Comparison of ENCODE assay signal across 26 cellular contexts in the genomic region with DNA sequence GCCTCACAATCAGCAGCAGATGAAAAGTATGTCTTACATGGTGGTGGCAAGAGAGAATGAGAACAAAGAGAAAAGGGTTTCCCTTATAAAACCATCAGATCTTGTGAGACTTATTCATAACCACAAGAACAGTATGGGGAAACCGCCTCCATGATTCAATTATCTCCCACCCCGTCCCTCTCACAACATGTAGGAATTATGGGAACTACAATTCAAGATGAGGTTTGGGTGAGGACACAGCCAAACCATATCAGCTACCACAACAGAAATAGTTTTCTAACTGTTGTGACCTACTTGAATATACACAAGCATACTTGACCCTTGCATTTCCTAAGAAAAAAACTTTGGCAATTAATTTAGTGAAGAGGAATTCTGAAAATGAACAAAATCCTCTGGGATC.
"Had no signal": no experiment of that assay in that cellular context is flagged by ENCODE, and none has a peak within 500 bp of the region (broad histone marks: within the 10 kb centered on the region; RNA-seq: fewer than 3 reads in every experiment).

No MANE protein-coding gene starts in this region.

- DNase-seq: activated CD4-positive, alpha-beta T cell treated with anti-CD3 and anti-CD28 coated beads, Interleukin-2, amount 10 ng/mL, durations not matched to agents 7 days and 5 days; activated CD4-positive, CD25-positive, alpha-beta regulatory T cell treated with anti-CD3 and anti-CD28 coated beads, Interleukin-2, amount 50 U/mL, for 72 hours; activated CD8-positive, alpha-beta memory T cell treated with anti-CD3 and anti-CD28 coated beads, Interleukin-2, amount 10 ng/mL, durations not matched to agents 7 days and 5 days; activated CD8-positive, alpha-beta T cell treated with anti-CD3 and anti-CD28 coated beads for 36 hours; activated effector memory CD4-positive, alpha-beta T cell treated with anti-CD3 and anti-CD28 coated beads, Interleukin-2, amount 50 U/mL, for 16 hours; activated naive CD4-positive, alpha-beta T cell treated with anti-CD3 and anti-CD28 coated beads, Interleukin-2, amount 50 U/mL, for 16 hours; activated naive CD8-positive, alpha-beta T cell treated with anti-CD3 and anti-CD28 coated beads, Interleukin-2, amount 50 U/mL, for 24 hours; activated T-cell treated with anti-CD3 and anti-CD28 coated beads for 4 hours; cortex of kidney; endodermal cell; esophagus squamous epithelium; heart right ventricle; islet precursor cell; left cardiac atrium; mucosa of descending colon; nephron progenitor cell; pancreas; psoas muscle; stimulated activated CD4-positive, alpha-beta T cell treated with anti-CD3 and anti-CD28 coated beads, Interleukin-12 subunit alpha, Interleukin-12 subunit beta, amount 100 ng/mL, for 4 hours; stimulated activated CD4-positive, alpha-beta T cell treated with anti-CD3 and anti-CD28 coated beads, Interleukin-4, amount 100 ng/mL, for 4 hours; stimulated activated naive CD8-positive, alpha-beta T cell treated with anti-CD3 and anti-CD28 coated beads, Interleukin-15, Interleukin-2, amounts not matched to agents 100 U/mL and 50 U/mL, for 24 hours; substantia nigra; tibial artery had no signal

- ATAC-seq: activated CD8-positive, alpha-beta memory T cell treated with anti-CD3 and anti-CD28 coated beads, Interleukin-2, amount 10 ng/mL, durations not matched to agents 7 days and 5 days; activated CD8-positive, alpha-beta T cell treated with anti-CD3 and anti-CD28 coated beads for 36 hours; activated naive CD8-positive, alpha-beta T cell treated with anti-CD3 and anti-CD28 coated beads, Interleukin-2, amount 50 U/mL, for 24 hours; heart right ventricle; left cardiac atrium; mucosa of descending colon; pancreas; psoas muscle; stimulated activated naive CD8-positive, alpha-beta T cell treated with anti-CD3 and anti-CD28 coated beads, Interleukin-15, Interleukin-2, amounts not matched to agents 100 U/mL and 50 U/mL, for 24 hours had no signal

- H3K4me3 ChIP-seq: breast epithelium, esophagus squamous epithelium, heart right ventricle, mucosa of descending colon, pancreas, psoas muscle, right atrium auricular region, tibial artery had no signal

- H3K27ac ChIP-seq: breast epithelium, esophagus squamous epithelium, heart right ventricle, pancreas, psoas muscle, right atrium auricular region, tibial artery, VCaP had no signal
